Comparison of ENCODE assay signal across 8 cellular contexts in genomic region chr10:119090968-119091367, GRCh38. TPM values are rescaled to one million over a fixed set of nuclear protein-coding genes. Genes with fewer than 3 reads are reported as not detected.
DNase-seq lines count a peak whose midpoint lies in the region; ATAC-seq, FAIRE-seq and TF ChIP-seq lines count a peak whose summit lies in the region.

No MANE protein-coding gene starts in this region.

- H3K36me3 ChIP-seq in MG63 (no peaks in the 10 kb centered on the region), lower lobe of right lung (no peaks in the 10 kb centered on the region), kidney (ENCODE audit: control insufficient read depth in 1 of 2, insufficient read depth in 2 of 2, low read length in 2 of 2) (no peaks in the 10 kb centered on the region)

- H3K27ac Mint-ChIP-seq in activated CD8-positive, alpha-beta T cell treated with anti-CD3 and anti-CD28 coated beads, Interleukin-2, amount 10 ng/mL, durations not matched to agents 7 days and 5 days = peak overlapping the region; percentile 90

- H3K9me3 ChIP-seq in MG63 (no peaks in the 10 kb centered on the region), lower lobe of right lung (no peaks in the 10 kb centered on the region), kidney (ENCODE audit: control insufficient read depth in 1 of 2, low read length in 2 of 2) (no peaks in the 10 kb centered on the region)

- peak; percentile 78 for DNase-seq in EL
- DNase-seq in MG63 = peak; percentile 70
- DNase-seq in activated CD8-positive, alpha-beta T cell treated with anti-CD3 and anti-CD28 coated beads, Interleukin-2, amount 10 ng/mL, durations not matched to agents 7 days and 5 days = peak; percentile 71
- no peak for DNase-seq in lower lobe of right lung
- no peak for DNase-seq in NCI-H187 (lab: John Stamatoyannopoulos, UW)
- DNase-seq in putamen (ENCODE audit: low spot score) = no peak
- DNase-seq in kidney = no peak

- POLR2A ChIA-PET in activated CD8-positive, alpha-beta T cell treated with anti-CD3 and anti-CD28 coated beads, Interleukin-2, amount 10 ng/mL, durations not matched to agents 7 days and 5 days (lab: Charles Lee) = interaction anchor here (0.8 to 2.1 kb wide), 6 partner anchors 9 to 41 kb away, joined by 3 to 16 read pairs (median 14); partner anchors contain the start of genes DENND10 and EIF3A

- peak overlapping the region; percentile 44 for H3K4me3 Mint-ChIP-seq in activated CD8-positive, alpha-beta T cell treated with anti-CD3 and anti-CD28 coated beads, Interleukin-2, amount 10 ng/mL, durations not matched to agents 7 days and 5 days

- H3K4me1 ChIP-seq in lower lobe of right lung = no peaks in the 10 kb centered on the region
- no peaks in the 10 kb centered on the region for H3K4me1 ChIP-seq in kidney (ENCODE audit: control insufficient read depth in 1 of 2, insufficient read depth in 1 of 2, low read depth in 1 of 2, low read length in 2 of 2)

- CTCF ChIA-PET in activated CD8-positive, alpha-beta T cell treated with anti-CD3 and anti-CD28 coated beads, Interleukin-2, amount 10 ng/mL, durations not matched to agents 7 days and 5 days (lab: Charles Lee) = interaction anchor here (0.6 to 1.6 kb wide), 2 partner anchors 10 to 13 kb away, joined by 3 to 7 read pairs; partner anchors contain the start of gene DENND10

- H3K27me3 Mint-ChIP-seq in activated CD8-positive, alpha-beta T cell treated with anti-CD3 and anti-CD28 coated beads, Interleukin-2, amount 10 ng/mL, durations not matched to agents 7 days and 5 days (ENCODE audit: low read depth) = peaks cover 3% of the 10 kb centered on the region

- peak; percentile 87 for ATAC-seq in activated CD8-positive, alpha-beta T cell treated with anti-CD3 and anti-CD28 coated beads, Interleukin-2, amount 10 ng/mL, durations not matched to agents 7 days and 5 days
- ATAC-seq in lower lobe of right lung (peak; percentile 63 to 70), HG03457 (IDR thresholded peaks at IDR 0.05; ENCODE audit: unreplicated experiment) (no peak)

- H3K4me1 Mint-ChIP-seq in activated CD8-positive, alpha-beta T cell treated with anti-CD3 and anti-CD28 coated beads, Interleukin-2, amount 10 ng/mL, durations not matched to agents 7 days and 5 days (ENCODE audit: low read depth) = peaks cover 49% of the 10 kb centered on the region

- no peaks in the 10 kb centered on the region for H3K27me3 ChIP-seq in MG63
- no peaks in the 10 kb centered on the region for H3K27me3 ChIP-seq in lower lobe of right lung (ENCODE audit: low read depth)

- intact Hi-C loops in lower lobe of right lung (cut with DNase I) (no loop called here), kidney (cut with DNase I) (no loop called here)

- no peak overlapping the region for H3K4me3 ChIP-seq in MG63
- no peak overlapping the region for H3K4me3 ChIP-seq in lower lobe of right lung
- H3K4me3 ChIP-seq in kidney (ENCODE audit: low read length in 2 of 2) = no peak overlapping the region

- TF ChIP-seq CTCF in lower lobe of right lung (IDR thresholded peaks at IDR 0.05) (no peak), kidney (IDR thresholded peaks at IDR 0.05; ENCODE audit: borderline replicate concordance, extremely low read depth, insufficient read depth) (no peak)

- no peak overlapping the region for H3K27ac ChIP-seq in lower lobe of right lung
- H3K27ac ChIP-seq in kidney (ENCODE audit: low read depth in 2 of 2, low read length in 2 of 2) = no peak overlapping the region

- no peaks in the 10 kb centered on the region for H3K9me3 Mint-ChIP-seq in activated CD8-positive, alpha-beta T cell treated with anti-CD3 and anti-CD28 coated beads, Interleukin-2, amount 10 ng/mL, durations not matched to agents 7 days and 5 days (ENCODE audit: insufficient read depth)

- H3K9ac ChIP-seq in kidney (ENCODE audit: low read length in 2 of 2) = no peak overlapping the region

- no peak for FAIRE-seq in kidney (lab: Jason Lieb, UNC)

- no peaks in the 10 kb centered on the region for H3K36me3 Mint-ChIP-seq in activated CD8-positive, alpha-beta T cell treated with anti-CD3 and anti-CD28 coated beads, Interleukin-2, amount 10 ng/mL, durations not matched to agents 7 days and 5 days (ENCODE audit: low read depth)

RNA-seq across cellular contexts. Expression of gene EIF3A, which starts 10.4 kb away (rescaled TPM):
- total RNA-seq in MG63 (2014; rRNA removed; shearing (Covaris generic); ENCODE audit: low replicate concordance) = 31.1 and 54.9 TPM in 2 replicates
- total RNA-seq in activated CD8-positive, alpha-beta T cell treated with anti-CD3 and anti-CD28 coated beads, Interleukin-2, amount 10 ng/mL, durations not matched to agents 7 days and 5 days = 100 to 1,000 TPM; 126 to 127 TPM
- total RNA-seq in lower lobe of right lung (94.7 TPM), kidney (95.6 TPM)
- 24.9 TPM for polyA plus RNA-seq in kidney (ENCODE audit: insufficient read depth, low read depth, low replicate concordance)

RNA-seq across cellular contexts. Expression of gene DENND10, which starts 12.9 kb away (rescaled TPM):
- 24.4 and 34.0 TPM in 2 replicates for total RNA-seq in MG63 (2014; rRNA removed; shearing (Covaris generic); ENCODE audit: low replicate concordance)
- 10 to 100 TPM; 39.9 to 41.3 TPM for total RNA-seq in activated CD8-positive, alpha-beta T cell treated with anti-CD3 and anti-CD28 coated beads, Interleukin-2, amount 10 ng/mL, durations not matched to agents 7 days and 5 days
- total RNA-seq in lower lobe of right lung (33.8 TPM), kidney (31.6 TPM)
- polyA plus RNA-seq in kidney (ENCODE audit: insufficient read depth, low read depth, low replicate concordance) = 31.7 TPM

Comparison
In these comparisons a context has a peak if more than half of its experiments do, and no peak if none do; other contexts are left out.
1. DNase-seq: peak in EL (single experiment), MG63 (single experiment) and activated CD8-positive, alpha-beta T cell treated with anti-CD3 and anti-CD28 coated beads, Interleukin-2, amount 10 ng/mL, durations not matched to agents 7 days and 5 days (single experiment); none in lower lobe of right lung (single experiment), NCI-H187 (0 of 2), putamen (single experiment) and kidney (single experiment).